Comparison of ENCODE assay signal across 8 cellular contexts in the genomic region with DNA sequence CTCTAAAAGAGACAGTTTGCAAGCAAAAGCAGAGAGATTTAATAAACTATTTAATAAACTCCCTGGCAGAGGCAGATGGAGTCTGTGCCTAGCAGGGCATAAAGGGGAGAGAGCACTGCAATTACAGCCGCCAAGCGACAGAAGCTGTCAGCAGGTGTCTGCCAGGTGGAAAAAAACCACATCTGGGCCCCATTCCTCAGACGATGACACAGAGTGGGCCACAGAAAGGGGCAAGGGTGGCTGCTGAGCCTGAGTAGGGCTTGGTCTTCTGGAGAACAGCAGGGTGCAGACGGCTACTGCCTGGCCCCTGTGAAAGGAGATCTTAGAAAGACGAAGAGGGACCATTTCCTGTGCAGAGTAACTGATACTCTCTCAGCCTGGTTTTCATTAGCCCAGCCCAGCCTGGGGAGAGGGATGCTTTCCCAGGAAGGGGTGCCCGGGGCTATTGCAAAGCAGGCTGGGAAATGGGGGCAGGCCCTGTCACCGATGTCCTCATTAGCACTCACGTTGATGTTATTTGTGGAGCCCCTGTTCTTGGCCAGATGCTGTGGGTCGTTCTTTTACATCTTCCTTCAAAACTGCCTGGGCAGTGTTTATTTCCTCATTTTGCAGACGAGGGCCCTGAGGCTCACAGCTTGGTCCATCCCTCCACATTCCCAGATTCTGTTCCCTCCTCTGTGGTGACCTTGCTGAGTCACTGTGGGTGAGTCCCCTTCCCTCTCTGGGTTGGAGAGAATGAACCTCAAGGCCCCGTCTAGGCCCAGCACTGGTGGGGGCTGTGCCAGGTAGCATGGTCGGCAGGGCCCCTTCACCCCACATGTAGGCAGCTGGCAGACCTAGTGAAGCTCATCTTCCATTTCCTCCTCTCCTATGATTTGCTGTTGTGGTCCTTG.
DNase-seq lines count a peak whose midpoint lies in the region; TF ChIP-seq lines count a peak whose summit lies in the region.

No MANE protein-coding gene starts in this region.

- H3K9ac ChIP-seq in SK-N-SH, result peak overlapping the region; percentile 64

- TF ChIP-seq CTCF in AG09319 (IDR thresholded peaks at IDR 0.05; ENCODE audit: low read depth, low read length), result peak; percentile 9
- no peak for TF ChIP-seq CTCF in HEK293 (tag by site-specific recombination; IDR thresholded peaks at IDR 0.05)
- no peak for TF ChIP-seq CTCF in SK-N-SH (IDR thresholded peaks at IDR 0.05)
- TF ChIP-seq CTCF in glutamatergic neuron (IDR thresholded peaks at IDR 0.05; ENCODE audit: partially characterized antibody, unreplicated experiment), result no peak
- no peak for TF ChIP-seq CTCF in uterus (IDR thresholded peaks at IDR 0.05)
- no peak for TF ChIP-seq CTCF in suprapubic skin (IDR thresholded peaks at IDR 0.05)

- POLR2A ChIA-PET in HEK293 (lab: Yijun Ruan, JAX), result no interaction called here
- POLR2A ChIA-PET in SK-N-SH (lab: Yijun Ruan, JAX), result interaction anchor here (0.5 to 1.5 kb wide), 7 partner anchors 19 to 402 kb away, joined by 3 read pairs; no protein-coding TSS in a partner anchor

- H3K27me3 Mint-ChIP-seq in glutamatergic neuron (ENCODE audit: unreplicated experiment), result peaks cover 11% of the 10 kb centered on the region

- peak overlapping the region; percentile 49 for H2AFZ ChIP-seq in SK-N-SH (ENCODE audit: low read depth)

- H3K27me3 ChIP-seq in SK-N-SH (ENCODE audit: insufficient read depth) (no peaks in the 10 kb centered on the region), uterus (no peaks in the 10 kb centered on the region), suprapubic skin (peaks cover 27% of the 10 kb centered on the region)

- TF ChIP-seq EP300 in SK-N-SH (IDR thresholded peaks at IDR 0.05; ENCODE audit: borderline replicate concordance in 1 of 2, low read depth in 1 of 2, low read length in 1 of 2), result peak; percentile 28 to 67; a peak in 3 of 4 replicates
- TF ChIP-seq EP300 in suprapubic skin (IDR thresholded peaks at IDR 0.05), result no peak

- peaks cover 3% of the 10 kb centered on the region; the same call in 1 of the 2 replicates for H3K4me1 ChIP-seq in HEK293 (ENCODE audit: control insufficient read depth, insufficient read depth, low read length)
- peaks cover 36 to 51% of the 10 kb centered on the region in 2 experiments for H3K4me1 ChIP-seq in SK-N-SH (ENCODE audit: control insufficient read depth in 1 of 2, insufficient read depth in 2 of 2, low read depth in 1 of 2, low read length in 1 of 2)
- no peaks in the 10 kb centered on the region for H3K4me1 ChIP-seq in uterus
- H3K4me1 ChIP-seq in suprapubic skin, result peaks cover 17% of the 10 kb centered on the region

- WGBS in SK-N-SH (ENCODE audit: low lambda C conversion rate), result 5% methylated on average over 12 of the region's 12 CpGs
- 31% methylated on average over 10 of the region's 12 CpGs for WGBS in suprapubic skin

- TF ChIP-seq POLR2A in uterus (IDR thresholded peaks at IDR 0.05) (no peak), suprapubic skin (IDR thresholded peaks at IDR 0.05) (no peak)

- H3K9me3 ChIP-seq in HEK293 (ENCODE audit: control insufficient read depth, insufficient read depth, low read depth, low read length) (no peaks in the 10 kb centered on the region), SK-N-SH (no peaks in the 10 kb centered on the region), uterus (no peaks in the 10 kb centered on the region), suprapubic skin (no peaks in the 10 kb centered on the region)

- peak; percentile 16; the same call in 1 of the 2 replicates for TF ChIP-seq RAD21 in SK-N-SH (IDR thresholded peaks at IDR 0.05; ENCODE audit: low read length)

- H3K79me2 ChIP-seq in SK-N-SH (ENCODE audit: insufficient read depth), result no peaks in the 10 kb centered on the region

- intact Hi-C loops in uterus (cut with DNase I; ENCODE audit: low total_unique reads), result no loop called here

- no peaks in the 10 kb centered on the region for H4K20me1 ChIP-seq in SK-N-SH (ENCODE audit: insufficient read depth)

- H3K4me1 Mint-ChIP-seq in glutamatergic neuron (ENCODE audit: low read depth, unreplicated experiment), result peaks cover 43% of the 10 kb centered on the region

- DNase-seq in AG09319 (ENCODE audit: extremely low read depth, low read depth), result peak; percentile 79
- peak; percentile 87 for DNase-seq in SK-N-SH
- no peak for DNase-seq in glutamatergic neuron
- no peak for DNase-seq in RKO (ENCODE audit: low spot score)
- no peak for DNase-seq in uterus
- no peak for DNase-seq in germinal center (ENCODE audit: low spot score)
- no peak for DNase-seq in suprapubic skin (ENCODE audit: low spot score in 2 of 2)

- H3F3A ChIP-seq in SK-N-SH (replicated peaks; ENCODE audit: insufficient read depth), result peaks cover 28% of the 10 kb centered on the region

- peak overlapping the region; percentile 63 for H3K4me3 Mint-ChIP-seq in glutamatergic neuron (ENCODE audit: unreplicated experiment)

- H3K4me2 ChIP-seq in SK-N-SH, result peak overlapping the region; percentile 65

- H3K9me3 Mint-ChIP-seq in glutamatergic neuron (ENCODE audit: unreplicated experiment), result peaks cover 17% of the 10 kb centered on the region

- H3K27ac Mint-ChIP-seq in glutamatergic neuron (ENCODE audit: unreplicated experiment), result peak overlapping the region; percentile 98

- CTCF ChIA-PET in HEK293 (lab: Yijun Ruan, JAX), result interaction anchor here (0.6 to 0.8 kb wide), 3 partner anchors 9 to 301 kb away, joined by 3 to 4 read pairs (median 3); no protein-coding TSS in a partner anchor
- CTCF ChIA-PET in SK-N-SH (lab: Yijun Ruan, JAX), result interaction anchor here (0.8 to 4.9 kb wide), 22 partner anchors 9 to 671 kb away, joined by 3 to 35 read pairs (median 4); a partner anchor contains a TSS

- no peak overlapping the region for H3K4me3 ChIP-seq in HEK293 (ENCODE audit: low read depth, low read length)
- 0 out of 4 replicates have a peak overlapping the region, but pooled peaks of 1 of the 2 experiments have one; percentile 2 for H3K4me3 ChIP-seq in SK-N-SH (ENCODE audit: low read depth in 2 of 2, low read length in 1 of 2)
- no peak overlapping the region for H3K4me3 ChIP-seq in uterus
- no peak overlapping the region for H3K4me3 ChIP-seq in suprapubic skin

- no peaks in the 10 kb centered on the region for H3K9me2 ChIP-seq in SK-N-SH

- peaks cover 4% of the 10 kb centered on the region for H3K36me3 Mint-ChIP-seq in glutamatergic neuron (ENCODE audit: unreplicated experiment)

- H3K27ac ChIP-seq in HEK293 (ENCODE audit: extremely low read depth, low read depth, low read length) (no peak overlapping the region), SK-N-SH (ENCODE audit: low read depth in 2 of 2, low read length in 1 of 2) (peak overlapping the region; percentile 98 to 100), uterus (no peak overlapping the region), suprapubic skin (no peak overlapping the region)

- H3K36me3 ChIP-seq in HEK293 (ENCODE audit: control insufficient read depth in 2 of 2, insufficient read depth in 1 of 2, low read length in 2 of 2), result no peaks in the 10 kb centered on the region
- no peaks in the 10 kb centered on the region for H3K36me3 ChIP-seq in SK-N-SH (replicated peaks in 1 of 2; ENCODE audit: control insufficient read depth in 1 of 2, insufficient read depth in 2 of 2, low read length in 1 of 2)
- H3K36me3 ChIP-seq in uterus, result no peaks in the 10 kb centered on the region
- H3K36me3 ChIP-seq in suprapubic skin, result no peaks in the 10 kb centered on the region

TF ChIP-seq in HEK293, 187 proteins besides CTCF, POLR2A, EP300 and RAD21 (continues in another document):
- no peak for TF ChIP-seq ZNF366 (tag by site-specific recombination; conservative IDR thresholded peaks at IDR 0.05)
- no peak for TF ChIP-seq HOXA7 (CRISPR knock-in tag; IDR thresholded peaks at IDR 0.05; ENCODE audit: borderline replicate concordance)
- no peak for TF ChIP-seq ZNF571 (tag by site-specific recombination; IDR thresholded peaks at IDR 0.05)
- TF ChIP-seq ZNF585B (tag by site-specific recombination; IDR thresholded peaks at IDR 0.05), result no peak
- no peak for TF ChIP-seq SP7 (tag by site-specific recombination; IDR thresholded peaks at IDR 0.05)
- TF ChIP-seq, protein P1, sequence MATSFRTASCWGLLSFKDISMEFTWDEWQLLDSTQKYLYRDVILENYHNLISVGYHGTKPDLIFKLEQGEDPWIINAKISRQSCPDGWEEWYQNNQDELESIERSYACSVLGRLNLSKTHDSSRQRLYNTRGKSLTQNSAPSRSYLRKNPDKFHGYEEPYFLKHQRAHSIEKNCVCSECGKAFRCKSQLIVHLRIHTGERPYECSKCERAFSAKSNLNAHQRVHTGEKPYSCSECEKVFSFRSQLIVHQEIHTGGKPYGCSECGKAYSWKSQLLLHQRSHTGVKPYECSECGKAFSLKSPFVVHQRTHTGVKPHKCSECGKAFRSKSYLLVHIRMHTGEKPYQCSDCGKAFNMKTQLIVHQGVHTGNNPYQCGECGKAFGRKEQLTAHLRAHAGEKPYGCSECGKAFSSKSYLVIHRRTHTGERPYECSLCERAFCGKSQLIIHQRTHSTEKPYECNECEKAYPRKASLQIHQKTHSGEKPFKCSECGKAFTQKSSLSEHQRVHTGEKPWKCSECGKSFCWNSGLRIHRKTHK (tag by site-specific recombination; IDR thresholded peaks at IDR 0.05), result no peak

TF ChIP-seq in SK-N-SH, 30 proteins besides CTCF, POLR2A, EP300 and RAD21 (continues in another document):
- TF ChIP-seq, protein P2, sequence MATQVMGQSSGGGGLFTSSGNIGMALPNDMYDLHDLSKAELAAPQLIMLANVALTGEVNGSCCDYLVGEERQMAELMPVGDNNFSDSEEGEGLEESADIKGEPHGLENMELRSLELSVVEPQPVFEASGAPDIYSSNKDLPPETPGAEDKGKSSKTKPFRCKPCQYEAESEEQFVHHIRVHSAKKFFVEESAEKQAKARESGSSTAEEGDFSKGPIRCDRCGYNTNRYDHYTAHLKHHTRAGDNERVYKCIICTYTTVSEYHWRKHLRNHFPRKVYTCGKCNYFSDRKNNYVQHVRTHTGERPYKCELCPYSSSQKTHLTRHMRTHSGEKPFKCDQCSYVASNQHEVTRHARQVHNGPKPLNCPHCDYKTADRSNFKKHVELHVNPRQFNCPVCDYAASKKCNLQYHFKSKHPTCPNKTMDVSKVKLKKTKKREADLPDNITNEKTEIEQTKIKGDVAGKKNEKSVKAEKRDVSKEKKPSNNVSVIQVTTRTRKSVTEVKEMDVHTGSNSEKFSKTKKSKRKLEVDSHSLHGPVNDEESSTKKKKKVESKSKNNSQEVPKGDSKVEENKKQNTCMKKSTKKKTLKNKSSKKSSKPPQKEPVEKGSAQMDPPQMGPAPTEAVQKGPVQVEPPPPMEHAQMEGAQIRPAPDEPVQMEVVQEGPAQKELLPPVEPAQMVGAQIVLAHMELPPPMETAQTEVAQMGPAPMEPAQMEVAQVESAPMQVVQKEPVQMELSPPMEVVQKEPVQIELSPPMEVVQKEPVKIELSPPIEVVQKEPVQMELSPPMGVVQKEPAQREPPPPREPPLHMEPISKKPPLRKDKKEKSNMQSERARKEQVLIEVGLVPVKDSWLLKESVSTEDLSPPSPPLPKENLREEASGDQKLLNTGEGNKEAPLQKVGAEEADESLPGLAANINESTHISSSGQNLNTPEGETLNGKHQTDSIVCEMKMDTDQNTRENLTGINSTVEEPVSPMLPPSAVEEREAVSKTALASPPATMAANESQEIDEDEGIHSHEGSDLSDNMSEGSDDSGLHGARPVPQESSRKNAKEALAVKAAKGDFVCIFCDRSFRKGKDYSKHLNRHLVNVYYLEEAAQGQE (IDR thresholded peaks at IDR 0.05; ENCODE audit: low read depth, low read length), result no peak
- 0 out of 2 replicates have a peak, but pooled peaks have one; percentile 9 for TF ChIP-seq TAF1 (IDR thresholded peaks at IDR 0.05; ENCODE audit: borderline replicate concordance, low read depth, low read length)

Comparison
In these comparisons a context has a peak if more than half of its experiments do, and no peak if none do; other contexts are left out.
1. DNase-seq: peak in AG09319 (single experiment) and SK-N-SH (single experiment); none in glutamatergic neuron (single experiment), RKO (single experiment), uterus (0 of 2), germinal center (single experiment) and suprapubic skin (0 of 2).
2. H3K27ac ChIP-seq: peak in SK-N-SH (2 of 2); none in HEK293 (single experiment), uterus (0 of 2) and suprapubic skin (single experiment).